ENCODE assay signal across 23 cellular contexts in the genomic region with DNA sequence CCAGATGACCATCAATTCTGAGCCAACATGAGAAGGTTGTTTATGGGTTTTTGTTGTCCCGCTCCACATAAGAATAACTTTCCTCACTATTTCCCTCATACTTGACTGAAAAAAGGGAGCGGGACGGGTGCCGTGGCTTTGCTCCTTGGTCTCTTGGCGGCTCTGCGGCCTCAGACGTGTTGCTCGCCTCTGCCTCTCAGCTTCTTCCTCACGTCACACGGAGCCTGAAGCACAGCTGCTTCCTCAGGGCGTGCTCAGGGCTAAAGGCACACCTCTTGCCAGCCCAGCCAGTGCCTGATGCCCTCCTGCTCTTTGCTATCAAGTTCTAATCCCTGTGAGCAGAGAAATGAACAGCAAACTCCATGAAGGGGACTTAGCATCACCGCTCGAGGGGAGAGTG. TPM values are rescaled to one million over a fixed set of nuclear protein-coding genes. Genes with fewer than 3 reads are reported as not detected.
DNase-seq lines count a peak whose midpoint lies in the region; TF ChIP-seq lines count a peak whose summit lies in the region.
"Had no signal": no experiment of that assay in that cellular context is flagged by ENCODE, and none has a peak within 500 bp of the region (broad histone marks: within the 10 kb centered on the region; RNA-seq: fewer than 3 reads in every experiment).

No MANE protein-coding gene starts in this region.

- POLR2A ChIA-PET in CD8-positive, alpha-beta memory T cell (lab: Charles Lee), result no interaction called here

- no peaks in the 10 kb centered on the region for H3K9me3 ChIP-seq in CD8-positive, alpha-beta memory T cell (ENCODE audit: low read length)
- H3K9me3 ChIP-seq in neuronal stem cell (replicated peaks in 1 of 2; ENCODE audit: control insufficient read depth in 2 of 2, insufficient read depth in 1 of 2, low read depth in 1 of 2, low read length in 2 of 2), result peaks cover 0 to 2% of the 10 kb centered on the region in 2 donors
- H3K9me3 ChIP-seq: esophagus muscularis mucosa, gastroesophageal sphincter, sigmoid colon, tibial artery had no signal

- no peak overlapping the region for H2AFZ ChIP-seq in neuronal stem cell (ENCODE audit: low read length)

- H3K4ac ChIP-seq in neuronal stem cell (ENCODE audit: low read length), result no peak overlapping the region

- H3K27ac ChIP-seq in CD8-positive, alpha-beta memory T cell (ENCODE audit: low read depth, low read length), result no peak overlapping the region
- H3K27ac ChIP-seq in coronary artery, result no peak overlapping the region
- H3K27ac ChIP-seq in neuronal stem cell (replicated peaks; ENCODE audit: low read length), result no peak overlapping the region
- H3K27ac ChIP-seq: esophagus muscularis mucosa, gastroesophageal sphincter, HL-60, sigmoid colon, tibial artery had no signal

- peak overlapping the region; percentile 0 for H3K18ac ChIP-seq in neuronal stem cell (ENCODE audit: low read length)

- H3K4me1 Mint-ChIP-seq in CD8-positive, alpha-beta memory T cell, result peaks cover 12 to 18% (median 13%) of the 10 kb centered on the region in 3 donors
- H3K4me1 Mint-ChIP-seq: stimulated activated memory B cell treated with anti-CD40 and anti-IgM and Interleukin-4, amounts not matched to agents 10 μg/mL and 1 μg/mL and 100 μg/mL, for 72 hours had no signal

- no peaks in the 10 kb centered on the region for H3K36me3 ChIP-seq in CD8-positive, alpha-beta memory T cell (ENCODE audit: insufficient read depth, low read length)
- no peaks in the 10 kb centered on the region for H3K36me3 ChIP-seq in neuronal stem cell (replicated peaks in 1 of 2; ENCODE audit: control insufficient read depth in 2 of 2, insufficient read depth in 2 of 2, low read length in 2 of 2)
- H3K36me3 ChIP-seq: esophagus muscularis mucosa, gastroesophageal sphincter, sigmoid colon, tibial artery had no signal

- no peak overlapping the region for H2BK12ac ChIP-seq in neuronal stem cell (ENCODE audit: low read length)

- WGBS in neuronal stem cell (ENCODE audit: extremely low coverage in 2 of 2, insufficient read length in 2 of 2, insufficient replicate concordance in 1 of 2), 2 donors, result no CpG with 5 or more reads among the region's 13 CpGs

- H3K23ac ChIP-seq in neuronal stem cell (ENCODE audit: low read depth, low read length, poor library complexity), result no peak overlapping the region

- H2BK5ac ChIP-seq in neuronal stem cell (ENCODE audit: low read length), result no peak overlapping the region

- no peak overlapping the region for H4K91ac ChIP-seq in neuronal stem cell (ENCODE audit: low read depth, low read length, poor library complexity)

- H3K4me2 ChIP-seq in neuronal stem cell (ENCODE audit: insufficient read depth, low read length, poor library complexity, severe bottlenecking), result no peak overlapping the region

- no peak overlapping the region for H2BK15ac ChIP-seq in neuronal stem cell (ENCODE audit: low read length)

- H3K4me3 ChIP-seq in CD8-positive, alpha-beta memory T cell (ENCODE audit: low read length), result no peak overlapping the region
- H3K4me3 ChIP-seq in coronary artery (no peak overlapping the region), neuronal stem cell (ENCODE audit: low read length in 2 of 2) (no peak overlapping the region)
- H3K4me3 ChIP-seq: esophagus muscularis mucosa, gastroesophageal sphincter, sigmoid colon, tibial artery had no signal

- H3K9ac ChIP-seq in neuronal stem cell (ENCODE audit: low read depth, low read length, poor library complexity), result no peak overlapping the region

- no peaks in the 10 kb centered on the region for H3K9me3 Mint-ChIP-seq in CD8-positive, alpha-beta memory T cell
- H3K9me3 Mint-ChIP-seq: activated naive CD4-positive, alpha-beta T cell treated with anti-CD3 and anti-CD28 coated beads, Interleukin-2, amount 50 U/mL, for 72 hours; stimulated activated memory B cell treated with anti-CD40 and anti-IgM and Interleukin-4, amounts not matched to agents 10 μg/mL and 1 μg/mL and 100 μg/mL, for 72 hours had no signal

- no peaks in the 10 kb centered on the region for H3K36me3 Mint-ChIP-seq in CD8-positive, alpha-beta memory T cell
- H3K36me3 Mint-ChIP-seq: activated naive CD4-positive, alpha-beta T cell treated with anti-CD3 and anti-CD28 coated beads, Interleukin-2, amount 50 U/mL, for 72 hours; stimulated activated memory B cell treated with anti-CD40 and anti-IgM and Interleukin-4, amounts not matched to agents 10 μg/mL and 1 μg/mL and 100 μg/mL, for 72 hours had no signal

- peaks cover 0 to 3% of the 10 kb centered on the region in 2 donors for H3K27me3 Mint-ChIP-seq in CD8-positive, alpha-beta memory T cell

- no peak overlapping the region for H3K14ac ChIP-seq in neuronal stem cell (ENCODE audit: low read length)

- H3K4me1 ChIP-seq in CD8-positive, alpha-beta memory T cell (ENCODE audit: insufficient read depth, low read length), result peaks cover 12% of the 10 kb centered on the region
- H3K4me1 ChIP-seq in neuronal stem cell (ENCODE audit: control insufficient read depth in 2 of 2, insufficient read depth in 1 of 2, low read depth in 1 of 2, low read length in 2 of 2), result no peaks in the 10 kb centered on the region

- no peak overlapping the region for H4K8ac ChIP-seq in neuronal stem cell (ENCODE audit: low read depth, low read length)

- no peak overlapping the region for H2AK5ac ChIP-seq in neuronal stem cell (ENCODE audit: low read depth, low read length)

- no peak overlapping the region for H2BK120ac ChIP-seq in neuronal stem cell (ENCODE audit: low read depth, low read length)

- CTCF ChIA-PET in CD8-positive, alpha-beta memory T cell (lab: Charles Lee), result no interaction called here

- H3K79me1 ChIP-seq in neuronal stem cell (ENCODE audit: low read depth, low read length), result no peaks in the 10 kb centered on the region

- peak overlapping the region in 1 of 7 donors; percentile 12 for H3K4me3 Mint-ChIP-seq in CD8-positive, alpha-beta memory T cell
- H3K4me3 Mint-ChIP-seq: stimulated activated memory B cell treated with anti-CD40 and anti-IgM and Interleukin-4, amounts not matched to agents 10 μg/mL and 1 μg/mL and 100 μg/mL, for 72 hours had no signal

- TF ChIP-seq CTCF in coronary artery (IDR thresholded peaks at IDR 0.05), result no peak

- no peaks in the 10 kb centered on the region for H3K27me3 ChIP-seq in CD8-positive, alpha-beta memory T cell (ENCODE audit: insufficient read depth, low read length, poor library complexity, severe bottlenecking)
- no peaks in the 10 kb centered on the region for H3K27me3 ChIP-seq in neuronal stem cell (ENCODE audit: control insufficient read depth in 3 of 3, insufficient read depth in 3 of 3, low read depth in 1 of 3, low read length in 3 of 3)
- H3K27me3 ChIP-seq: esophagus muscularis mucosa, gastroesophageal sphincter, sigmoid colon, tibial artery had no signal

- no peak for DNase-seq in CD8-positive, alpha-beta memory T cell
- DNase-seq in NCI-H82 (lab: John Stamatoyannopoulos, UW) (peak; percentile 93), coronary artery (ENCODE audit: low spot score) (peak; percentile 36), neuronal stem cell (ENCODE audit: low spot score) (no peak), islet precursor cell (no peak), GM19240 (ENCODE audit: insufficient read length, low spot score) (no peak), NCI-H2029 (lab: John Stamatoyannopoulos, UW) (no peak)
- DNase-seq: AML-193; Calu3; effector memory CD4-positive, alpha-beta T cell; left cardiac atrium; NCI-H1694 treated with DMSO at 0.1 percent for 48 hours; NCI-H748 treated with DMSO at 0.1 percent for 48 hours; OCI-M1; posterior cingulate gyrus; SHP77; sigmoid colon; tibial artery had no signal

- H3K27ac Mint-ChIP-seq in CD8-positive, alpha-beta memory T cell, result peak overlapping the region in 6 of 8 donors; percentile 10 to 81 (median 61)
- H3K27ac Mint-ChIP-seq: stimulated activated memory B cell treated with anti-CD40 and anti-IgM and Interleukin-4, amounts not matched to agents 10 μg/mL and 1 μg/mL and 100 μg/mL, for 72 hours had no signal

RNA-seq across cellular contexts. Expression of a gene that starts 17.9 kb away (rescaled TPM):
- 100 to 1,000 TPM; 162 to 165 TPM for total RNA-seq in CD8-positive, alpha-beta memory T cell
- polyA plus RNA-seq in CD8-positive, alpha-beta memory T cell, result 378 TPM
- 252 TPM for polyA plus RNA-seq in neuronal stem cell (2013, experiment 1 of 2)
- 263 TPM for polyA plus RNA-seq in neuronal stem cell (2013, experiment 2 of 2)

Comparison
In these comparisons a context has a peak if more than half of its experiments do, and no peak if none do; other contexts are left out.
1. DNase-seq: peak in NCI-H82 (single experiment) and coronary artery (single experiment); none in CD8-positive, alpha-beta memory T cell (0 of 5), neuronal stem cell (single experiment), islet precursor cell (single experiment), GM19240 (single experiment) and NCI-H2029 (single experiment).